Comparison of ENCODE assay signal across 22 cellular contexts in genomic region chr5:178285399-178286225, GRCh38. TPM values are rescaled to one million over a fixed set of nuclear protein-coding genes. Genes with fewer than 3 reads are reported as not detected.
DNase-seq lines count a peak whose midpoint lies in the region; ATAC-seq, FAIRE-seq and TF ChIP-seq lines count a peak whose summit lies in the region.
"Had no signal": no experiment of that assay in that cellular context is flagged by ENCODE, and none has a peak within 500 bp of the region (broad histone marks: within the 10 kb centered on the region; RNA-seq: fewer than 3 reads in every experiment).

No MANE protein-coding gene starts in this region.

- H3K27ac ChIP-seq in HL-60 (replicated peaks), result peak overlapping the region; percentile 16
- H3K27ac ChIP-seq in heart right ventricle, result peak overlapping the region in 6 of 10 donors; percentile 7 to 62 (median 33)
- H3K27ac ChIP-seq in neuronal stem cell (replicated peaks; ENCODE audit: low read length), result no peak overlapping the region
- H3K27ac ChIP-seq: A549, C4-2B had no signal

- H3K9ac ChIP-seq in neuronal stem cell (ENCODE audit: low read depth, low read length, poor library complexity), result peak overlapping the region; percentile 3

- H3K14ac ChIP-seq in neuronal stem cell (ENCODE audit: low read length), result no peak overlapping the region

- no peak overlapping the region for H2BK120ac ChIP-seq in neuronal stem cell (ENCODE audit: low read depth, low read length)

- peak in 5 of 8 donors; percentile 21 to 49 (median 40) for ATAC-seq in heart right ventricle
- ATAC-seq: A549, HepG2, SK-N-SH treated with all-trans-retinoic acid at 6 μM for 48 hours had no signal

- H3K4me3 ChIP-seq in BE2C (ENCODE audit: low read depth, low read length), result no peak overlapping the region
- H3K4me3 ChIP-seq in HL-60 (replicated peaks; ENCODE audit: insufficient read depth, low read length), result no peak overlapping the region
- no peak overlapping the region for H3K4me3 ChIP-seq in heart right ventricle
- no peak overlapping the region for H3K4me3 ChIP-seq in neuronal stem cell (ENCODE audit: low read length in 2 of 2)
- H3K4me3 ChIP-seq: A549 had no signal

- H3K79me1 ChIP-seq in neuronal stem cell (ENCODE audit: low read depth, low read length), result no peaks in the 10 kb centered on the region

- no peak overlapping the region for H2BK5ac ChIP-seq in neuronal stem cell (ENCODE audit: low read length)

- no peak for TF ChIP-seq CTCF in BE2C (IDR thresholded peaks at IDR 0.05; ENCODE audit: low read depth, low read length)
- no peak for TF ChIP-seq CTCF in HL-60 (IDR thresholded peaks at IDR 0.05; ENCODE audit: insufficient read depth, low read length)
- no peak for TF ChIP-seq CTCF in heart right ventricle (IDR thresholded peaks at IDR 0.05)

- DNase-seq in BE2C (peak; percentile 3), HL-60 (ENCODE audit: low read depth in 1 of 2, low spot score in 1 of 2) (no peak), heart right ventricle (no peak), neuronal stem cell (ENCODE audit: low spot score) (no peak), GM12892 (ENCODE audit: insufficient read length) (no peak), mucosa of gallbladder (ENCODE audit: low spot score) (no peak), erythroblast (lab: John Stamatoyannopoulos, UW) (no peak), A172 (ENCODE audit: low spot score) (no peak)
- DNase-seq: DMS79 treated with DMSO at 0.1 percent for 48 hours; GOT3; KG1; NCI-H1694 treated with DMSO at 0.1 percent for 48 hours; NCI-H510A; NCI-H748 treated with DMSO at 0.1 percent for 48 hours; NK-92 treated with Interleukin-12 subunit alpha and Interleukin-12 subunit beta, amount 100 ng/mL, for 24 hours; OCI-M1; SIG-M5 had no signal

- no peak overlapping the region for H2BK15ac ChIP-seq in neuronal stem cell (ENCODE audit: low read length)

- WGBS in heart right ventricle, 2 donors, result 72 to 76% methylated on average over 19 of the region's 19 CpGs
- 100% methylated on average over 1 of the region's 19 CpGs; no CpG with 5 or more reads in 1 of the 2 donors for WGBS in neuronal stem cell (ENCODE audit: extremely low coverage in 2 of 2, insufficient read length in 2 of 2, insufficient replicate concordance in 1 of 2), 2 donors

- H4K91ac ChIP-seq in neuronal stem cell (ENCODE audit: low read depth, low read length, poor library complexity), result no peak overlapping the region

- 0 out of 2 replicates have a peak, but pooled peaks cover 4% of the 10 kb centered on the region for H3K4me1 ChIP-seq in BE2C
- H3K4me1 ChIP-seq in heart right ventricle, result peaks cover 0 to 14% (median 7%) of the 10 kb centered on the region in 9 donors
- H3K4me1 ChIP-seq in neuronal stem cell (ENCODE audit: control insufficient read depth in 2 of 2, insufficient read depth in 1 of 2, low read depth in 1 of 2, low read length in 2 of 2), result peaks cover 0 to 5% of the 10 kb centered on the region in 2 donors
- H3K4me1 ChIP-seq: A549 had no signal

- H3K9me3 ChIP-seq in BE2C (peaks cover 8% of the 10 kb centered on the region), heart right ventricle (peaks cover 0 to 13% (median 8%) of the 10 kb centered on the region in 11 donors), neuronal stem cell (replicated peaks in 1 of 2; ENCODE audit: control insufficient read depth in 2 of 2, insufficient read depth in 1 of 2, low read depth in 1 of 2, low read length in 2 of 2) (peaks cover 0 to 18% of the 10 kb centered on the region in 2 donors)

- intact Hi-C loops in heart right ventricle (cut with DNase I), result loop anchor here in 4 of 10 donors (5.0 to 10.0 kb wide), 4 partner anchors 152 to 299 kb away; no protein-coding TSS in a partner anchor

- H2AK5ac ChIP-seq in neuronal stem cell (ENCODE audit: low read depth, low read length), result no peak overlapping the region

- no peaks in the 10 kb centered on the region for H3K27me3 ChIP-seq in BE2C
- H3K27me3 ChIP-seq in HL-60 (ENCODE audit: insufficient read depth, poor library complexity, severe bottlenecking), result no peaks in the 10 kb centered on the region
- H3K27me3 ChIP-seq in heart right ventricle, result peaks cover 0 to 36% (median 11%) of the 10 kb centered on the region in 7 donors
- peaks cover 0 to 2% (median 0%) of the 10 kb centered on the region in 3 experiments for H3K27me3 ChIP-seq in neuronal stem cell (ENCODE audit: control insufficient read depth in 3 of 3, insufficient read depth in 3 of 3, low read depth in 1 of 3, low read length in 3 of 3)

- no peak overlapping the region for H3K4ac ChIP-seq in neuronal stem cell (ENCODE audit: low read length)

- no peak overlapping the region for H3K4me2 ChIP-seq in neuronal stem cell (ENCODE audit: insufficient read depth, low read length, poor library complexity, severe bottlenecking)
- H3K4me2 ChIP-seq: A549 had no signal

- no peak overlapping the region for H2BK12ac ChIP-seq in neuronal stem cell (ENCODE audit: low read length)

- H3K18ac ChIP-seq in neuronal stem cell (ENCODE audit: low read length), result no peak overlapping the region

- H3K23ac ChIP-seq in neuronal stem cell (ENCODE audit: low read depth, low read length, poor library complexity), result peak overlapping the region; percentile 16

- H2AFZ ChIP-seq in neuronal stem cell (ENCODE audit: low read length), result no peak overlapping the region

- H3K36me3 ChIP-seq in BE2C, result no peaks in the 10 kb centered on the region
- no peaks in the 10 kb centered on the region for H3K36me3 ChIP-seq in heart right ventricle
- H3K36me3 ChIP-seq in neuronal stem cell (replicated peaks in 1 of 2; ENCODE audit: control insufficient read depth in 2 of 2, insufficient read depth in 2 of 2, low read length in 2 of 2), result no peaks in the 10 kb centered on the region

- FAIRE-seq in GM12892 (lab: Jason Lieb, UNC), result no peak
- FAIRE-seq: A549, GM19239, HepG2 had no signal

- TF ChIP-seq POLR2A in GM12892 (IDR thresholded peaks at IDR 0.05; ENCODE audit: low read depth, low read length) (no peak), erythroblast (IDR thresholded peaks at IDR 0.05; ENCODE audit: low read length) (no peak)

- H4K8ac ChIP-seq in neuronal stem cell (ENCODE audit: low read depth, low read length), result no peak overlapping the region

RNA-seq across cellular contexts. Expression of gene PHYKPL, which starts 53.0 kb away (rescaled TPM):
- polyA plus RNA-seq in BE2C (2012; ENCODE audit: insufficient read depth, insufficient read length, low read depth), result 74.2 TPM
- total RNA-seq in heart right ventricle (10 to 100 TPM; 30.5 to 50.6 (median 37.3) TPM), mucosa of gallbladder (95.4 TPM)
- 10 to 100 TPM; 24.8 to 59.8 TPM for polyA plus RNA-seq in heart right ventricle
- polyA plus RNA-seq in neuronal stem cell (2013, experiment 1 of 2), result 13.6 TPM
- polyA plus RNA-seq in neuronal stem cell (2013, experiment 2 of 2), result 13.2 TPM
- polyA plus RNA-seq in GM12892 (2012; ENCODE audit: missing spikeins), result 32.8 TPM
- 2.4 and 3.6 TPM in 2 replicates for total RNA-seq in A172 (2014; rRNA removed; shearing (Covaris generic))
